ENCODE assay signal across 17 cellular contexts in genomic region chr11:117392001-117392690, GRCh38.
"Had no signal": no experiment of that assay in that cellular context is flagged by ENCODE, and none has a peak within 500 bp of the region (broad histone marks: within the 10 kb centered on the region; RNA-seq: fewer than 3 reads in every experiment).

No MANE protein-coding gene starts in this region.

- H3K9me3 ChIP-seq: heart left ventricle, lower lobe of right lung, upper lobe of left lung, uterus had no signal

- H3K4me3 Mint-ChIP-seq: endodermal cell; memory B cell; natural killer cell treated with Interleukin-12 subunit alpha and Interleukin-12 subunit beta and Interleukin-15 and Interleukin-18, amount 100 ng/mL, for 72 hours had no signal

- H3K4me3 ChIP-seq: coronary artery, heart left ventricle, lower lobe of right lung, upper lobe of left lung, uterus had no signal

- H3K4me1 Mint-ChIP-seq: endodermal cell, memory B cell had no signal

- DNase-seq: effector CD4-positive, alpha-beta T cell; endodermal cell; erythroblast; heart left ventricle; hippocampal formation; kidney glomerular epithelial cell; lower lobe of right lung; midbrain; small intestine; stimulated activated CD4-positive, alpha-beta T cell treated with anti-CD3 and anti-CD28 coated beads, Interleukin-2, amount 100 ng/mL, for 48 hours; stimulated activated naive CD4-positive, alpha-beta T cell treated with Interleukin-2 at 50 U/mL for 16 hours; upper lobe of left lung; uterus had no signal

- H3K9me3 Mint-ChIP-seq: memory B cell; natural killer cell treated with Interleukin-12 subunit alpha and Interleukin-12 subunit beta and Interleukin-15 and Interleukin-18, amount 100 ng/mL, for 72 hours had no signal

- H3K27me3 ChIP-seq: heart left ventricle, upper lobe of left lung, uterus had no signal

- H3K36me3 ChIP-seq: uterus had no signal

- H3K27ac ChIP-seq: coronary artery, heart left ventricle, lower lobe of right lung, upper lobe of left lung, uterus had no signal

- ATAC-seq: heart left ventricle; left lobe of liver; lower lobe of right lung; natural killer cell treated with Interleukin-12 subunit alpha and Interleukin-12 subunit beta and Interleukin-15 and Interleukin-18, amount 100 ng/mL, for 72 hours had no signal

- H3K4me1 ChIP-seq: heart left ventricle, lower lobe of right lung, upper lobe of left lung, uterus had no signal

- H3K27me3 Mint-ChIP-seq: memory B cell; natural killer cell treated with Interleukin-12 subunit alpha and Interleukin-12 subunit beta and Interleukin-15 and Interleukin-18, amount 100 ng/mL, for 72 hours had no signal

- H3K27ac Mint-ChIP-seq: endodermal cell; memory B cell; natural killer cell treated with Interleukin-12 subunit alpha and Interleukin-12 subunit beta and Interleukin-15 and Interleukin-18, amount 100 ng/mL, for 72 hours had no signal
